9 cellular contexts compared by ENCODE assay signal in the genomic region with DNA sequence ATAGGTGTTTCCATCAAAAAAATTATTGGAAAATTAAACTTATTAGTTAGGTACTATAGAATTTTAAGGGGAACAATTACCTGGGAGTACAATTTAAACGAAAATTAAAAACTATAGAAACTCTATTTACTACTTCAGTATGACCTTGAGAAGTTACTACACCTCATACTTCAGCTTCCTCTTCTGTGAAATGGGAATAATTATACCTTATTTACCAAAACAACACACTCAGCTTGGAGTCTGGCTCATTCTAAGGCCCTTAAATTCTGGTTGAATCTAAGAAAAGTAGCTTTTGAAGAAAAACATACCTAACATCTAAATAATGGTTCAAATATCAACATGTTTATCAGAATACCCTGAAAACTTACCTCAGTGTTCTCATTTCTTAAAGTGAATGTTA. TPM values are rescaled to one million over a fixed set of nuclear protein-coding genes. Genes with fewer than 3 reads are reported as not detected.
DNase-seq lines count a peak whose midpoint lies in the region; ATAC-seq and TF ChIP-seq lines count a peak whose summit lies in the region.
"Had no signal": no experiment of that assay in that cellular context is flagged by ENCODE, and none has a peak within 500 bp of the region (broad histone marks: within the 10 kb centered on the region; RNA-seq: fewer than 3 reads in every experiment).

No MANE protein-coding gene starts in this region.

- no peak overlapping the region for H2AFZ ChIP-seq in GM23338

- H3K27ac Mint-ChIP-seq in GM23338: no peak overlapping the region

- no peak for TF ChIP-seq POLR2A in spleen (IDR thresholded peaks at IDR 0.05)

- intact Hi-C loops in spleen (cut with DNase I; ENCODE audit: low total_unique reads): no loop called here

- DNase-seq in GM12864 (ENCODE audit: low read depth) (no peak), SJSA1 (ENCODE audit: low read depth in 1 of 2, low spot score in 2 of 2) (no peak), epithelial cell of proximal tubule (ENCODE audit: low read depth) (no peak), spleen (no peak), GM23338 (ENCODE audit: low spot score) (no peak), HEK293T (ENCODE audit: extremely low spot score) (no peak)
- DNase-seq: activated CD4-positive, alpha-beta T cell treated with anti-CD3 and anti-CD28 coated beads for 48 hours; NCI-H526 had no signal

- no peak for TF ChIP-seq CTCF in GM12864 (IDR thresholded peaks at IDR 0.05; ENCODE audit: low read depth, low read length, missing control alignments)
- TF ChIP-seq CTCF in epithelial cell of proximal tubule (conservative IDR thresholded peaks at IDR 0.05; ENCODE audit: low read depth, low read length): no peak
- TF ChIP-seq CTCF in spleen (IDR thresholded peaks at IDR 0.05 in 8 of 11, conservative IDR thresholded peaks at IDR 0.05 in 3 of 11): no peak
- TF ChIP-seq CTCF in GM23338 (conservative IDR thresholded peaks at IDR 0.05; ENCODE audit: low read depth in 2 of 2): no peak

- no peaks in the 10 kb centered on the region for H3K79me2 ChIP-seq in GM23338 (replicated peaks; ENCODE audit: insufficient read depth)

- H3K4me3 Mint-ChIP-seq in GM23338: no peak overlapping the region

- H3K4me1 ChIP-seq in SJSA1 (replicated peaks): peaks cover 57% of the 10 kb centered on the region
- H3K4me1 ChIP-seq in spleen: peaks cover 29 to 87% (median 78%) of the 10 kb centered on the region in 6 donors
- no peaks in the 10 kb centered on the region for H3K4me1 ChIP-seq in GM23338 (ENCODE audit: insufficient read depth)

- ATAC-seq in GM23338 (no peak), HG02938 (IDR thresholded peaks at IDR 0.05; ENCODE audit: unreplicated experiment) (no peak)

- H3K9me2 ChIP-seq in GM23338 (ENCODE audit: insufficient read depth): no peaks in the 10 kb centered on the region

- H3K9me3 ChIP-seq in SJSA1 (replicated peaks) (no peaks in the 10 kb centered on the region), spleen (no peaks in the 10 kb centered on the region)

- H3K27me3 ChIP-seq in SJSA1 (replicated peaks): no peaks in the 10 kb centered on the region
- no peaks in the 10 kb centered on the region for H3K27me3 ChIP-seq in spleen (replicated peaks in 1 of 7)
- H3K27me3 ChIP-seq in GM23338 (ENCODE audit: insufficient read depth): peaks cover 4% of the 10 kb centered on the region; the same call in 1 of the 2 replicates

- no peaks in the 10 kb centered on the region for H3F3A ChIP-seq in GM23338 (replicated peaks; ENCODE audit: low read depth)

- POLR2A ChIA-PET in HEK293T (lab: Yijun Ruan, JAX): no interaction called here

- H3K27ac ChIP-seq in SJSA1 (peak overlapping the region; percentile 83), spleen (peak overlapping the region; percentile 93 to 99 (median 98)), GM23338 (ENCODE audit: low read depth) (no peak overlapping the region)

- H4K20me1 ChIP-seq in GM23338 (replicated peaks; ENCODE audit: insufficient read depth): no peaks in the 10 kb centered on the region

- peaks cover 2% of the 10 kb centered on the region; the same call in 1 of the 3 replicates for H3K36me3 Mint-ChIP-seq in GM23338 (ENCODE audit: low read depth)

- H3K36me3 ChIP-seq in SJSA1 (peaks cover 68% of the 10 kb centered on the region), spleen (peaks cover 0 to 47% (median 40%) of the 10 kb centered on the region in 6 donors), GM23338 (ENCODE audit: insufficient read depth) (peaks cover 3% of the 10 kb centered on the region; the same call in 1 of the 2 replicates)

- CTCF ChIA-PET in HEK293T (lab: Yijun Ruan, JAX): interaction anchor here (0.7 kb wide), 1 partner anchor 126 kb away, joined by 3 read pairs; no protein-coding TSS in a partner anchor

- H3K4me3 ChIP-seq in GM12864 (ENCODE audit: low read depth, low read length) (peak overlapping the region; percentile 77; the same call in 1 of the 2 replicates), SJSA1 (peak overlapping the region; percentile 52), epithelial cell of proximal tubule (ENCODE audit: low read depth, low read length) (peak overlapping the region; percentile 86), spleen (peak overlapping the region in 7 of 8 donors; percentile 46 to 86 (median 63)), GM23338 (no peak overlapping the region)

- WGBS in spleen, 5 donors: 40 to 72% (median 64%) methylated on average over 1 of the region's 1 CpG

- H3K4me2 ChIP-seq in GM23338: no peak overlapping the region

- H3K4me1 Mint-ChIP-seq in GM23338: peaks cover 5% of the 10 kb centered on the region; the same call in 2 of the 3 replicates

- H3K27me3 Mint-ChIP-seq in GM23338 (ENCODE audit: insufficient read depth, low read depth, poor library complexity): peaks cover 13% of the 10 kb centered on the region

- no peaks in the 10 kb centered on the region for H3K9me3 Mint-ChIP-seq in GM23338

TF ChIP-seq in GM23338, 12 proteins besides CTCF, POLR2A, EP300 and RAD21:
- no peak for TF ChIP-seq STAT1 (IDR thresholded peaks at IDR 0.05; ENCODE audit: unreplicated experiment)
- TF ChIP-seq, protein P1, sequence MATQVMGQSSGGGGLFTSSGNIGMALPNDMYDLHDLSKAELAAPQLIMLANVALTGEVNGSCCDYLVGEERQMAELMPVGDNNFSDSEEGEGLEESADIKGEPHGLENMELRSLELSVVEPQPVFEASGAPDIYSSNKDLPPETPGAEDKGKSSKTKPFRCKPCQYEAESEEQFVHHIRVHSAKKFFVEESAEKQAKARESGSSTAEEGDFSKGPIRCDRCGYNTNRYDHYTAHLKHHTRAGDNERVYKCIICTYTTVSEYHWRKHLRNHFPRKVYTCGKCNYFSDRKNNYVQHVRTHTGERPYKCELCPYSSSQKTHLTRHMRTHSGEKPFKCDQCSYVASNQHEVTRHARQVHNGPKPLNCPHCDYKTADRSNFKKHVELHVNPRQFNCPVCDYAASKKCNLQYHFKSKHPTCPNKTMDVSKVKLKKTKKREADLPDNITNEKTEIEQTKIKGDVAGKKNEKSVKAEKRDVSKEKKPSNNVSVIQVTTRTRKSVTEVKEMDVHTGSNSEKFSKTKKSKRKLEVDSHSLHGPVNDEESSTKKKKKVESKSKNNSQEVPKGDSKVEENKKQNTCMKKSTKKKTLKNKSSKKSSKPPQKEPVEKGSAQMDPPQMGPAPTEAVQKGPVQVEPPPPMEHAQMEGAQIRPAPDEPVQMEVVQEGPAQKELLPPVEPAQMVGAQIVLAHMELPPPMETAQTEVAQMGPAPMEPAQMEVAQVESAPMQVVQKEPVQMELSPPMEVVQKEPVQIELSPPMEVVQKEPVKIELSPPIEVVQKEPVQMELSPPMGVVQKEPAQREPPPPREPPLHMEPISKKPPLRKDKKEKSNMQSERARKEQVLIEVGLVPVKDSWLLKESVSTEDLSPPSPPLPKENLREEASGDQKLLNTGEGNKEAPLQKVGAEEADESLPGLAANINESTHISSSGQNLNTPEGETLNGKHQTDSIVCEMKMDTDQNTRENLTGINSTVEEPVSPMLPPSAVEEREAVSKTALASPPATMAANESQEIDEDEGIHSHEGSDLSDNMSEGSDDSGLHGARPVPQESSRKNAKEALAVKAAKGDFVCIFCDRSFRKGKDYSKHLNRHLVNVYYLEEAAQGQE (IDR thresholded peaks at IDR 0.05; ENCODE audit: unreplicated experiment): no peak

TF ChIP-seq in HEK293T, 16 proteins besides CTCF, POLR2A, EP300 and RAD21:
- TF ChIP-seq FOXK2 (IDR thresholded peaks at IDR 0.05) (no peak), L3MBTL2 (conservative IDR thresholded peaks at IDR 0.05) (no peak), FOXM1 (IDR thresholded peaks at IDR 0.05; ENCODE audit: borderline replicate concordance) (no peak), FOXA1 (IDR thresholded peaks at IDR 0.05) (no peak), SP1 (IDR thresholded peaks at IDR 0.05) (no peak), BHLHE40 (IDR thresholded peaks at IDR 0.05; ENCODE audit: borderline replicate concordance) (no peak), ELF4 (IDR thresholded peaks at IDR 0.05) (no peak), ARNT (IDR thresholded peaks at IDR 0.05) (no peak), HDGF (IDR thresholded peaks at IDR 0.05; ENCODE audit: borderline replicate concordance) (no peak), SUZ12 (IDR thresholded peaks at IDR 0.05) (no peak), LEF1 (IDR thresholded peaks at IDR 0.05; ENCODE audit: borderline replicate concordance) (no peak), NFRKB (IDR thresholded peaks at IDR 0.05) (no peak), CTBP1 (IDR thresholded peaks at IDR 0.05; ENCODE audit: borderline replicate concordance) (no peak), ZNF384 (IDR thresholded peaks at IDR 0.05) (no peak), TARDBP (IDR thresholded peaks at IDR 0.05) (no peak)
- TF ChIP-seq, protein P2, sequence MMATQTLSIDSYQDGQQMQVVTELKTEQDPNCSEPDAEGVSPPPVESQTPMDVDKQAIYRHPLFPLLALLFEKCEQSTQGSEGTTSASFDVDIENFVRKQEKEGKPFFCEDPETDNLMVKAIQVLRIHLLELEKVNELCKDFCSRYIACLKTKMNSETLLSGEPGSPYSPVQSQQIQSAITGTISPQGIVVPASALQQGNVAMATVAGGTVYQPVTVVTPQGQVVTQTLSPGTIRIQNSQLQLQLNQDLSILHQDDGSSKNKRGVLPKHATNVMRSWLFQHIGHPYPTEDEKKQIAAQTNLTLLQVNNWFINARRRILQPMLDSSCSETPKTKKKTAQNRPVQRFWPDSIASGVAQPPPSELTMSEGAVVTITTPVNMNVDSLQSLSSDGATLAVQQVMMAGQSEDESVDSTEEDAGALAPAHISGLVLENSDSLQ (IDR thresholded peaks at IDR 0.05): no peak

RNA-seq across cellular contexts. Expression of a gene that starts 2.7 kb away (rescaled TPM):
- 43.9 and 73.8 TPM in 2 replicates for total RNA-seq in SJSA1 (2014; rRNA removed; shearing (Covaris generic))
- total RNA-seq in epithelial cell of proximal tubule (32.1 and 33.8 TPM in 2 replicates), spleen (100 to 1,000 TPM; 150 to 292 (median 192) TPM)
- polyA plus RNA-seq in spleen (10 to 100 TPM; 33.0 to 59.4 (median 46.5) TPM), GM23338 (2016; fragmentation: Nextera tagmentation; extraction: Ambion mirVana) (5.3 and 5.6 TPM in 2 replicates)
- total RNA-seq in GM23338 (2014; rRNA removed; shearing (Covaris generic)): 4.9 and 5.2 TPM in 2 replicates
